ENCODE assay signal across 19 cellular contexts in genomic region chr4:85722401-85722800, GRCh38.
"Had no signal": no experiment of that assay in that cellular context is flagged by ENCODE, and none has a peak within 500 bp of the region (broad histone marks: within the 10 kb centered on the region; RNA-seq: fewer than 3 reads in every experiment).

No MANE protein-coding gene starts in this region.

- H3K27me3 Mint-ChIP-seq: type B pancreatic cell had no signal

- H3K4me3 Mint-ChIP-seq: natural killer cell, neural crest cell, type B pancreatic cell had no signal

- H2AFZ ChIP-seq: hepatocyte had no signal

- H3K4me2 ChIP-seq: hepatocyte, smooth muscle cell had no signal

- H3K9me3 Mint-ChIP-seq: neural crest cell, type B pancreatic cell had no signal

- H3K27me3 ChIP-seq: foreskin keratinocyte, hepatocyte, right atrium auricular region, sigmoid colon, suprapubic skin, thyroid gland had no signal

- DNase-seq: effector memory CD4-positive, alpha-beta T cell; foreskin keratinocyte; head of caudate nucleus; left colon; left ventricle myocardium superior; natural killer cell; posterior cingulate gyrus; sigmoid colon; stimulated activated CD4-positive, alpha-beta T cell treated with anti-CD3 and anti-CD28 coated beads, Interleukin-2, amount 100 ng/mL, for 48 hours; stimulated activated naive CD8-positive, alpha-beta T cell treated with anti-CD3 and anti-CD28 coated beads, Interleukin-15, Interleukin-2, amounts not matched to agents 100 U/mL and 50 U/mL, for 24 hours; thyroid gland had no signal

- H3K27ac Mint-ChIP-seq: natural killer cell, type B pancreatic cell had no signal

- H3K4me3 ChIP-seq: hepatocyte, lung, right atrium auricular region, sigmoid colon, smooth muscle cell, suprapubic skin, thyroid gland had no signal

- ATAC-seq: esophagus mucosa; foreskin keratinocyte; left colon; left ventricle myocardium superior; natural killer cell; stimulated activated naive CD8-positive, alpha-beta T cell treated with anti-CD3 and anti-CD28 coated beads, Interleukin-15, Interleukin-2, amounts not matched to agents 100 U/mL and 50 U/mL, for 24 hours had no signal

- H3K36me3 ChIP-seq: right atrium auricular region, sigmoid colon, suprapubic skin, thyroid gland had no signal

- H3K4me1 Mint-ChIP-seq: natural killer cell had no signal

- H3K9me3 ChIP-seq: right atrium auricular region, sigmoid colon, suprapubic skin, thyroid gland had no signal

- H3K79me2 ChIP-seq: hepatocyte had no signal

- H3K27ac ChIP-seq: foreskin keratinocyte, hepatocyte, right atrium auricular region, sigmoid colon, suprapubic skin, thyroid gland had no signal
